ENCODE assay signal across 1 cellular context in genomic region chr5:109910874-109911273, GRCh38.
TF ChIP-seq lines count a peak whose summit lies in the region.

No MANE protein-coding gene starts in this region.

TF ChIP-seq in GM23338, 12 proteins besides CTCF, POLR2A, EP300 and RAD21 (continued from another document):
- TF ChIP-seq ZNF462 (CRISPR knock-in tag; IDR thresholded peaks at IDR 0.05), result no peak
- TF ChIP-seq ZNF331 (CRISPR knock-in tag; IDR thresholded peaks at IDR 0.05; ENCODE audit: low read depth), result no peak
- no peak for TF ChIP-seq EZH2phosphoT487 (IDR thresholded peaks at IDR 0.05; ENCODE audit: unreplicated experiment)
